13 cellular contexts compared by ENCODE assay signal in genomic region chr9:33242621-33243134, GRCh38. TPM values are rescaled to one million over a fixed set of nuclear protein-coding genes. Genes with fewer than 3 reads are reported as not detected.
"Had no signal": no experiment of that assay in that cellular context is flagged by ENCODE, and none has a peak within 500 bp of the region (broad histone marks: within the 10 kb centered on the region; RNA-seq: fewer than 3 reads in every experiment).

No MANE protein-coding gene starts in this region.

RNA-seq across cellular contexts. Expression of gene SPINK4, which starts 2.7 kb away (rescaled TPM):
- total RNA-seq: subcutaneous adipose tissue, suprapubic skin, temporal lobe, testis, thoracic aorta, thyroid gland, tibial nerve, upper lobe of left lung, upper lobe of right lung, ureter, urinary bladder, uterus, vagina had no signal
